ENCODE assay signal across 7 cellular contexts in genomic region chr14:75295491-75296338, GRCh38. TPM values are rescaled to one million over a fixed set of nuclear protein-coding genes. Genes with fewer than 3 reads are reported as not detected.
DNase-seq lines count a peak whose midpoint lies in the region; ATAC-seq and TF ChIP-seq lines count a peak whose summit lies in the region.

No MANE protein-coding gene starts in this region.

- in situ Hi-C loops in astrocyte of the cerebellum (cut with HindIII; ENCODE audit: low sequenced_read_pairs): no loop called here

- no peak for ATAC-seq in HG03378 (IDR thresholded peaks at IDR 0.05; ENCODE audit: unreplicated experiment)

- DNase-seq in GM12864 (ENCODE audit: low read depth) (no peak), NCI-H1092 treated with DMSO at 0.1 percent for 48 hours (lab: John Stamatoyannopoulos, UW) (peak; percentile 59), T-helper 9 cell (peak; percentile 75), astrocyte of the cerebellum (ENCODE audit: low read depth) (no peak), hippocampal formation (lab: John Stamatoyannopoulos, UW) (peak; percentile 76 to 78), renal cortical epithelial cell (ENCODE audit: low read depth) (peak; percentile 43)

- TF ChIP-seq CTCF in GM12864 (IDR thresholded peaks at IDR 0.05; ENCODE audit: low read depth, low read length, missing control alignments) (peak; percentile 97), astrocyte of the cerebellum (IDR thresholded peaks at IDR 0.05; ENCODE audit: low read depth, low read length, missing control alignments) (peak; percentile 98)

- H3K4me3 ChIP-seq in GM12864 (ENCODE audit: low read depth, low read length) (peak overlapping the region; percentile 75), astrocyte of the cerebellum (ENCODE audit: low read depth, low read length) (peak overlapping the region; percentile 50)

RNA-seq across cellular contexts. Expression of gene FOS, which starts 17.1 kb away (rescaled TPM):
- total RNA-seq in renal cortical epithelial cell: 0.87 and 80.4 TPM in 2 replicates

Comparison
In these comparisons a context has a peak if more than half of its experiments do, and no peak if none do; other contexts are left out.
1. DNase-seq: peak in NCI-H1092 treated with DMSO at 0.1 percent for 48 hours (single experiment), T-helper 9 cell (single experiment), hippocampal formation (2 of 2) and renal cortical epithelial cell (single experiment); none in GM12864 (single experiment) and astrocyte of the cerebellum (single experiment).